Comparison of ENCODE assay signal across 9 cellular contexts in the genomic region with DNA sequence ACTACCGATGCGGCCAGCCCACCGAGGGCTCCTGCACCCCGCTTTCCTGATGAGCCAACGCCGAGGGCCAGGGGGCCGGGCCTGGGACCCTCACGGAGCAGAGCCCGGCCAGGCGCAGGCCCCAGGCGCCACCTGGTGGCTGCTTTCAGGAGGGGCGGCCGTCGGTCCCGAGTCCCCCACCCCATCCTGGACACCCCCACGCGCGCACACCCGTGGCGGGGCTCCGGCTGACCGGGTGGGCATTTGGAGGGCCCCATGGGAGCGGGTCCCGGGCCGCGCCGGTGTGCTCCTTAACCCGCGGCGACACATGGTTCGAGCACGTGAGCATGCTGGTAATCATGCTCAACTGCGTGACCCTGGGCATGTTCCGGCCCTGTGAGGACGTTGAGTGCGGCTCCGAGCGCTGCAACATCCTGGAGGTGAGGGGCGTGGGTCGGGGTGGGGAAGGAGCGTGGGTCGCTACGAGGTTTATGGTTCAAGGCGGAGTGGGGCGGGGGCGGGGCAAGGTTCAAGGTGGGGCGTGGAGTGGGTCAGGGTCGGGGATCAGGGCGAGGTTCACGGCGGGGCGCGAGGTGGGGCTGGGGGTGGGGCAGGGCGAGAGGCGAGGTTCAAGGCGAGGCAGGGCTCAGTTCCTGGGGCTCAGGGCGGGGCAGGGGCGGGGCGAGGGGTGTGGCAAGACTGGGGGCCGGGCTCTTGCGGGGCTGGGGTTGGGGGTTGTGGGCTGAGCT. TPM values are rescaled to one million over a fixed set of nuclear protein-coding genes. Genes with fewer than 3 reads are reported as not detected.
DNase-seq lines count a peak whose midpoint lies in the region; ATAC-seq and TF ChIP-seq lines count a peak whose summit lies in the region.
"Had no signal": no experiment of that assay in that cellular context is flagged by ENCODE, and none has a peak within 500 bp of the region (broad histone marks: within the 10 kb centered on the region; RNA-seq: fewer than 3 reads in every experiment).

No MANE protein-coding gene starts in this region.

- H3K79me1 ChIP-seq in IMR-90 (ENCODE audit: low read depth in 1 of 2, low read length in 2 of 2) = no peaks in the 10 kb centered on the region

- H3K4me3 ChIP-seq in IMR-90 (ENCODE audit: insufficient read depth, low read depth, low read length) (no peak overlapping the region), mammary epithelial cell (replicated peaks in 1 of 3; ENCODE audit: insufficient read depth in 1 of 3, low read depth in 2 of 3, low read length in 3 of 3) (no peak overlapping the region), neural cell (ENCODE audit: low read length) (no peak overlapping the region)

- H4K91ac ChIP-seq in IMR-90 (ENCODE audit: insufficient read depth, low read depth, low read length) = no peak overlapping the region

- H3K27ac ChIP-seq in IMR-90 (ENCODE audit: insufficient read depth, low read length) (no peak overlapping the region), mammary epithelial cell (ENCODE audit: insufficient read depth, low read depth, low read length) (no peak overlapping the region), neural cell (ENCODE audit: low read length) (no peak overlapping the region)

- H2BK120ac ChIP-seq in IMR-90 (ENCODE audit: low read depth, low read length) = no peak overlapping the region

- H3K9ac ChIP-seq in IMR-90 (ENCODE audit: low read depth, low read length) (no peak overlapping the region), mammary epithelial cell (ENCODE audit: insufficient read depth, low read length) (no peak overlapping the region), neural cell (ENCODE audit: low read length) (no peak overlapping the region)

- no peaks in the 10 kb centered on the region for H3K9me1 ChIP-seq in IMR-90 (ENCODE audit: insufficient read depth, low read length)

- H2BK20ac ChIP-seq in IMR-90 (ENCODE audit: low read depth, low read length) = no peak overlapping the region

- H3K4me2 ChIP-seq in IMR-90 (ENCODE audit: low read depth, low read length) (no peak overlapping the region), mammary epithelial cell (ENCODE audit: insufficient read depth, low read depth, low read length) (no peak overlapping the region), neural cell (ENCODE audit: low read length) (no peak overlapping the region)

- no peak overlapping the region for H3K23ac ChIP-seq in IMR-90 (ENCODE audit: low read depth, low read length)

- no peak overlapping the region for H3K4ac ChIP-seq in IMR-90 (ENCODE audit: low read depth, low read length)

- peak overlapping the region; percentile 56 for H2AFZ ChIP-seq in IMR-90 (replicated peaks; ENCODE audit: low read length, poor library complexity)
- no peak overlapping the region for H2AFZ ChIP-seq in mammary epithelial cell (ENCODE audit: low read depth, low read length)
- H2AFZ ChIP-seq in neural cell (ENCODE audit: low read depth, low read length) = no peak overlapping the region

- no peak overlapping the region for H2AK5ac ChIP-seq in IMR-90 (ENCODE audit: low read depth, low read length)

- H3K36me3 Mint-ChIP-seq in CD14-positive monocyte = no peaks in the 10 kb centered on the region
- H3K36me3 Mint-ChIP-seq: immature natural killer cell had no signal

- no peak overlapping the region for H3K4me3 Mint-ChIP-seq in CD14-positive monocyte
- H3K4me3 Mint-ChIP-seq: immature natural killer cell had no signal

- CTCF ChIA-PET in IMR-90 (lab: Yijun Ruan, JAX) (no interaction called here), mammary epithelial cell (lab: Charles Lee; ENCODE audit: low non-redundant PET) (no interaction called here)

- DNase-seq in CD14-positive monocyte (ENCODE audit: low spot score) (no peak), IMR-90 (no peak), mammary epithelial cell (no peak), NCI-H187 (lab: John Stamatoyannopoulos, UW) (no peak)
- DNase-seq: immature natural killer cell had no signal

- TF ChIP-seq POLR2A in IMR-90 (IDR thresholded peaks at IDR 0.05; ENCODE audit: low read depth, low read length) = no peak

- TF ChIP-seq EP300 in neural cell (conservative IDR thresholded peaks at IDR 0.05; ENCODE audit: poor library complexity, severe bottlenecking) = no peak

- H4K20me1 ChIP-seq in IMR-90 (ENCODE audit: insufficient read depth, low read length) = peaks cover 14% of the 10 kb centered on the region
- H4K20me1 ChIP-seq in mammary epithelial cell (ENCODE audit: insufficient read depth, low read length) = no peaks in the 10 kb centered on the region
- H4K20me1 ChIP-seq in neural cell (ENCODE audit: insufficient read depth) = no peaks in the 10 kb centered on the region

- peaks cover 0 to 9% (median 6%) of the 10 kb centered on the region in 7 donors for H3K9me3 Mint-ChIP-seq in CD14-positive monocyte
- H3K9me3 Mint-ChIP-seq: immature natural killer cell had no signal

- H3K4me1 ChIP-seq in IMR-90 (ENCODE audit: control insufficient read depth, insufficient read depth, low read length) (no peaks in the 10 kb centered on the region), mammary epithelial cell (ENCODE audit: insufficient read depth, low read length) (no peaks in the 10 kb centered on the region)

- 60% methylated on average over 5 of the region's 61 CpGs; no CpG with 5 or more reads in 1 of the 2 experiments for WGBS in IMR-90 (ENCODE audit: extremely low coverage in 2 of 2, insufficient read length in 1 of 2), 2 experiments
- WGBS in mammary epithelial cell (ENCODE audit: low coverage, missing lambda C conversion rate) = 27% methylated on average over 3 of the region's 61 CpGs

- H3K79me2 ChIP-seq in mammary epithelial cell (ENCODE audit: insufficient read depth, low read length) = no peaks in the 10 kb centered on the region
- H3K79me2 ChIP-seq in neural cell (replicated peaks; ENCODE audit: insufficient read depth, low read length) = no peaks in the 10 kb centered on the region

- in situ Hi-C loops in IMR-90 (cut with MboI; ENCODE audit: low sequenced_read_pairs) = loop anchor here (5.0 kb wide), 1 partner anchor 83 kb away; no protein-coding TSS in a partner anchor
- in situ Hi-C loops in mammary epithelial cell (cut with MboI; ENCODE audit: low sequenced_read_pairs in 2 of 2) = loop anchor here in 1 of 2 donors (10.0 kb wide), 1 partner anchor 80 kb away; no protein-coding TSS in a partner anchor

- peak; percentile 86 for TF ChIP-seq RAD21 in IMR-90 (IDR thresholded peaks at IDR 0.05; ENCODE audit: low read length)
- peak; percentile 76 for TF ChIP-seq RAD21 in neural cell (conservative IDR thresholded peaks at IDR 0.05)

- H2BK15ac ChIP-seq in IMR-90 (ENCODE audit: low read depth, low read length) = no peak overlapping the region

- H3K14ac ChIP-seq in IMR-90 (replicated peaks; ENCODE audit: low read depth, low read length) = no peak overlapping the region

- no peak overlapping the region for H4K8ac ChIP-seq in IMR-90 (ENCODE audit: low read depth in 2 of 2, low read length in 2 of 2)

- H3K9me3 ChIP-seq in IMR-90 (ENCODE audit: control insufficient read depth, insufficient read depth, low read length) (no peaks in the 10 kb centered on the region), mammary epithelial cell (replicated peaks; ENCODE audit: insufficient read depth, low read length) (peaks cover under 1% of the 10 kb centered on the region), neural cell (ENCODE audit: low read length) (no peaks in the 10 kb centered on the region)

- no peaks in the 10 kb centered on the region for H3K36me3 ChIP-seq in IMR-90 (ENCODE audit: control insufficient read depth, insufficient read depth, low read length)
- no peaks in the 10 kb centered on the region for H3K36me3 ChIP-seq in mammary epithelial cell (ENCODE audit: insufficient read depth, low read length)
- no peaks in the 10 kb centered on the region for H3K36me3 ChIP-seq in neural cell (ENCODE audit: insufficient read depth, low read length)

- H3F3A ChIP-seq in neural cell (ENCODE audit: insufficient read depth, low read length, poor library complexity, severe bottlenecking) = no peaks in the 10 kb centered on the region

- peaks cover 2 to 7% (median 4%) of the 10 kb centered on the region in 3 donors for H3K27me3 Mint-ChIP-seq in CD14-positive monocyte (ENCODE audit: low read depth in 3 of 3)

- H3K9me2 ChIP-seq in neural cell (ENCODE audit: insufficient read depth, low read length) = no peaks in the 10 kb centered on the region

- no peaks in the 10 kb centered on the region for H3K4me1 Mint-ChIP-seq in CD14-positive monocyte

- ATAC-seq in IMR-90 (ENCODE audit: low read depth) (peak; percentile 76), HG03460 (IDR thresholded peaks at IDR 0.05; ENCODE audit: unreplicated experiment) (no peak), GM19324 (IDR thresholded peaks at IDR 0.05; ENCODE audit: low FRiP score, unreplicated experiment) (no peak), GM21447 (IDR thresholded peaks at IDR 0.05; ENCODE audit: unreplicated experiment) (no peak)

- no peaks in the 10 kb centered on the region for H3K27me3 ChIP-seq in IMR-90 (ENCODE audit: control insufficient read depth, insufficient read depth, low read length)
- no peaks in the 10 kb centered on the region for H3K27me3 ChIP-seq in mammary epithelial cell (ENCODE audit: insufficient read depth, low read length)
- H3K27me3 ChIP-seq in neural cell (ENCODE audit: insufficient read depth, low read depth, low read length) = no peaks in the 10 kb centered on the region

- H4K5ac ChIP-seq in IMR-90 (ENCODE audit: low read depth, low read length) = no peak overlapping the region

- H3K56ac ChIP-seq in IMR-90 (ENCODE audit: extremely low read depth, insufficient read depth, low read length) = no peak overlapping the region

- POLR2A ChIA-PET in IMR-90 (lab: Charles Lee; ENCODE audit: unreplicated experiment) = no interaction called here

- TF ChIP-seq CTCF in CD14-positive monocyte (IDR thresholded peaks at IDR 0.05) = peak; percentile 42
- TF ChIP-seq CTCF in IMR-90 (conservative IDR thresholded peaks at IDR 0.05; ENCODE audit: low read depth, low read length) = peak; percentile 71
- peak; percentile 25 to 73 for TF ChIP-seq CTCF in mammary epithelial cell (conservative IDR thresholded peaks at IDR 0.05 in 1 of 2, IDR thresholded peaks at IDR 0.05 in 1 of 2; ENCODE audit: extremely low read depth in 1 of 2, insufficient read depth in 1 of 2, low read depth in 1 of 2, low read length in 2 of 2)
- peak; percentile 72 for TF ChIP-seq CTCF in neural cell (IDR thresholded peaks at IDR 0.05; ENCODE audit: poor library complexity, severe bottlenecking)

- no peak overlapping the region for H3K27ac Mint-ChIP-seq in CD14-positive monocyte
- H3K27ac Mint-ChIP-seq: immature natural killer cell had no signal

- intact Hi-C loops in CD14-positive monocyte (cut with micrococcal nuclease) (no loop called here), IMR-90 (cut with micrococcal nuclease) (loop anchor here (1.0 kb wide), 1 partner anchor 89 kb away; no protein-coding TSS in a partner anchor), mammary epithelial cell (cut with micrococcal nuclease) (loop anchor here (5.0 kb wide), 1 partner anchor 138 kb away; no protein-coding TSS in a partner anchor)

- BruUV-seq in IMR-90 (replicated peaks; lab: Mats Ljungman, UMichigan) (no TSS peak), mammary epithelial cell (replicated peaks; lab: Mats Ljungman, UMichigan) (no TSS peak)

- dilution Hi-C loops in IMR-90 (cut with HindIII; ENCODE audit: low sequenced_read_pairs, unreplicated experiment) (no loop called here), mammary epithelial cell (cut with HindIII; ENCODE audit: low sequenced_read_pairs) (no loop called here)

- H2BK5ac ChIP-seq in IMR-90 (ENCODE audit: low read depth, low read length, poor library complexity, severe bottlenecking) = no peak overlapping the region

- H3K18ac ChIP-seq in IMR-90 (ENCODE audit: low read depth, low read length) = no peak overlapping the region

- H2AK9ac ChIP-seq in IMR-90 (replicated peaks; ENCODE audit: low read depth, low read length, poor library complexity) = peak overlapping the region; percentile 82

RNA-seq across cellular contexts. Expression of gene TPSG1, which starts 30.2 kb away (rescaled TPM):
- polyA plus RNA-seq in CD14-positive monocyte (not detected), IMR-90 (2012; rRNA removed) (not detected in 2 replicates), mammary epithelial cell (not detected), neural cell (not detected in 2 replicates)
- total RNA-seq in IMR-90 (2012; rRNA removed) (not detected in 2 replicates), mammary epithelial cell (not detected)
- not detected in 2 replicates for polyA plus RNA-seq in IMR-90 (2012; cell fraction: cytosol; rRNA removed)
- not detected in 2 replicates for polyA plus RNA-seq in IMR-90 (2012; cell fraction: nucleus; rRNA removed; ENCODE audit: low replicate concordance)
- polyA minus RNA-seq in mammary epithelial cell (not detected), neural cell (not detected in 2 replicates)
- polyA plus RNA-seq: immature natural killer cell had no signal

RNA-seq across cellular contexts. Expression of gene TPSB2, which starts 35.2 kb away (rescaled TPM):
- polyA plus RNA-seq in CD14-positive monocyte (not detected), IMR-90 (2012; rRNA removed) (not detected in 2 replicates), mammary epithelial cell (not detected), neural cell (not detected in 2 replicates)
- total RNA-seq in IMR-90 (2012; rRNA removed) (not detected in 2 replicates), mammary epithelial cell (not detected)
- not detected in 2 replicates for polyA plus RNA-seq in IMR-90 (2012; cell fraction: cytosol; rRNA removed)
- not detected in 2 replicates for polyA plus RNA-seq in IMR-90 (2012; cell fraction: nucleus; rRNA removed; ENCODE audit: low replicate concordance)
- polyA minus RNA-seq in mammary epithelial cell (not detected), neural cell (not detected in 2 replicates)
- polyA plus RNA-seq: immature natural killer cell had no signal

RNA-seq across cellular contexts. Expression of gene CACNA1H, which starts 41.9 kb away (rescaled TPM):
- not detected for polyA plus RNA-seq in CD14-positive monocyte
- 1.6 and 1.7 TPM in 2 replicates for total RNA-seq in IMR-90 (2012; rRNA removed)
- polyA plus RNA-seq in IMR-90 (2012; rRNA removed) = 5.8 and 6.1 TPM in 2 replicates
- polyA plus RNA-seq in IMR-90 (2012; cell fraction: cytosol; rRNA removed) = 4.9 and 8.1 TPM in 2 replicates
- 12.2 and 35.8 TPM in 2 replicates for polyA plus RNA-seq in IMR-90 (2012; cell fraction: nucleus; rRNA removed; ENCODE audit: low replicate concordance)
- total RNA-seq in mammary epithelial cell = not detected
- 0.01 TPM for polyA plus RNA-seq in mammary epithelial cell
- polyA minus RNA-seq in mammary epithelial cell = not detected
- 27.7 and 35.7 TPM in 2 replicates for polyA plus RNA-seq in neural cell
- 42.7 and 55.0 TPM in 2 replicates for polyA minus RNA-seq in neural cell

RNA-seq across cellular contexts. Expression of gene TPSAB1, which starts 45.7 kb away (rescaled TPM):
- polyA plus RNA-seq in CD14-positive monocyte = not detected
- total RNA-seq in IMR-90 (2012; rRNA removed) = not detected in 2 replicates
- polyA plus RNA-seq in IMR-90 (2012; rRNA removed) = not detected in 2 replicates
- not detected in 2 replicates for polyA plus RNA-seq in IMR-90 (2012; cell fraction: cytosol; rRNA removed)
- not detected in 2 replicates for polyA plus RNA-seq in IMR-90 (2012; cell fraction: nucleus; rRNA removed; ENCODE audit: low replicate concordance)
- not detected for total RNA-seq in mammary epithelial cell
- polyA plus RNA-seq in mammary epithelial cell = not detected
- polyA minus RNA-seq in mammary epithelial cell = not detected
- polyA plus RNA-seq in neural cell = not detected in 2 replicates
- polyA minus RNA-seq in neural cell = not detected in 2 replicates
- polyA plus RNA-seq: immature natural killer cell had no signal

Comparison
In these comparisons a context has a peak if more than half of its experiments do, and no peak if none do; other contexts are left out.
1. intact Hi-C loops: an anchor here in IMR-90 (1.0 kb wide) and mammary epithelial cell (5.0 kb wide); none called in CD14-positive monocyte.